8 cellular contexts compared by ENCODE assay signal in genomic region chr13:45108716-45109706, GRCh38. TPM values are rescaled to one million over a fixed set of nuclear protein-coding genes. Genes with fewer than 3 reads are reported as not detected.
DNase-seq lines count a peak whose midpoint lies in the region; ATAC-seq and TF ChIP-seq lines count a peak whose summit lies in the region.

No MANE protein-coding gene starts in this region.

- H3K36me3 Mint-ChIP-seq in activated T-cell treated with anti-CD3 and anti-CD28 coated beads, Interleukin-2, amount 50 U/mL, for 4 hours (ENCODE audit: insufficient read depth) = no peaks in the 10 kb centered on the region
- H3K36me3 Mint-ChIP-seq in endothelial cell (ENCODE audit: low read depth, unreplicated experiment) (no peaks in the 10 kb centered on the region), mesothelial cell of epicardium (no peaks in the 10 kb centered on the region)

- H3K9me3 Mint-ChIP-seq in activated T-cell treated with anti-CD3 and anti-CD28 coated beads, Interleukin-2, amount 50 U/mL, for 4 hours = no peaks in the 10 kb centered on the region
- no peaks in the 10 kb centered on the region for H3K9me3 Mint-ChIP-seq in endothelial cell (ENCODE audit: unreplicated experiment)
- no peaks in the 10 kb centered on the region for H3K9me3 Mint-ChIP-seq in mesothelial cell of epicardium

- ATAC-seq in GM19035 (IDR thresholded peaks at IDR 0.05; ENCODE audit: unreplicated experiment) = peak; percentile 77
- peak; percentile 79 for ATAC-seq in HG02885 (IDR thresholded peaks at IDR 0.05; ENCODE audit: poor library complexity, unreplicated experiment)
- ATAC-seq in activated T-cell treated with anti-CD3 and anti-CD28 coated beads, Interleukin-2, amount 50 U/mL, for 4 hours = peak; percentile 90 to 93
- ATAC-seq in omental fat pad (ENCODE audit: low FRiP score) = peak; percentile 70

- peaks cover 16% of the 10 kb centered on the region for H3K27me3 Mint-ChIP-seq in activated T-cell treated with anti-CD3 and anti-CD28 coated beads, Interleukin-2, amount 50 U/mL, for 4 hours (ENCODE audit: low read depth)
- H3K27me3 Mint-ChIP-seq in endothelial cell (ENCODE audit: unreplicated experiment) (peaks cover 3% of the 10 kb centered on the region), mesothelial cell of epicardium (ENCODE audit: low read depth) (no peaks in the 10 kb centered on the region)

- DNase-seq in activated T-cell treated with anti-CD3 and anti-CD28 coated beads, Interleukin-2, amount 50 U/mL, for 4 hours = no peak
- DNase-seq in omental fat pad (ENCODE audit: low spot score) (no peak), ecto neural progenitor cell (ENCODE audit: low spot score) (no peak), endothelial cell (ENCODE audit: low spot score) (no peak), mesothelial cell of epicardium (ENCODE audit: low spot score in 2 of 2, unreplicated experiment in 2 of 2) (no peak), amygdala (lab: John Stamatoyannopoulos, UW) (no peak)

- TF ChIP-seq CTCF in omental fat pad (IDR thresholded peaks at IDR 0.05) (no peak), endothelial cell (IDR thresholded peaks at IDR 0.05; ENCODE audit: unreplicated experiment) (no peak), mesothelial cell of epicardium (IDR thresholded peaks at IDR 0.05; ENCODE audit: unreplicated experiment) (no peak)

- H3K27ac Mint-ChIP-seq in endothelial cell (ENCODE audit: unreplicated experiment) (no peak overlapping the region), mesothelial cell of epicardium (no peak overlapping the region)

- H3K4me3 Mint-ChIP-seq in activated T-cell treated with anti-CD3 and anti-CD28 coated beads, Interleukin-2, amount 50 U/mL, for 4 hours = no peak overlapping the region
- H3K4me3 Mint-ChIP-seq in endothelial cell (ENCODE audit: unreplicated experiment) (no peak overlapping the region), mesothelial cell of epicardium (no peak overlapping the region)

- peaks cover 3% of the 10 kb centered on the region for H3K4me1 Mint-ChIP-seq in activated T-cell treated with anti-CD3 and anti-CD28 coated beads, Interleukin-2, amount 50 U/mL, for 4 hours (ENCODE audit: low read depth)
- H3K4me1 Mint-ChIP-seq in endothelial cell (ENCODE audit: unreplicated experiment) (no peaks in the 10 kb centered on the region), mesothelial cell of epicardium (peaks cover 18% of the 10 kb centered on the region)

RNA-seq across cellular contexts. Expression of gene GTF2F2, which starts 11.3 kb away (rescaled TPM):
- total RNA-seq in activated T-cell treated with anti-CD3 and anti-CD28 coated beads, Interleukin-2, amount 50 U/mL, for 4 hours = 10 to 100 TPM; 34.5 to 35.9 (median 35.5) TPM
- 10 to 100 TPM; 12.1 to 18.1 (median 14.8) TPM for total RNA-seq in omental fat pad
- 13.6 TPM for total RNA-seq in endothelial cell (ENCODE audit: unreplicated experiment)
- 19.9 to 21.4 TPM (median 20.7 TPM) in 3 replicates for total RNA-seq in mesothelial cell of epicardium
